Comparison of ENCODE assay signal across 8 cellular contexts in the genomic region with DNA sequence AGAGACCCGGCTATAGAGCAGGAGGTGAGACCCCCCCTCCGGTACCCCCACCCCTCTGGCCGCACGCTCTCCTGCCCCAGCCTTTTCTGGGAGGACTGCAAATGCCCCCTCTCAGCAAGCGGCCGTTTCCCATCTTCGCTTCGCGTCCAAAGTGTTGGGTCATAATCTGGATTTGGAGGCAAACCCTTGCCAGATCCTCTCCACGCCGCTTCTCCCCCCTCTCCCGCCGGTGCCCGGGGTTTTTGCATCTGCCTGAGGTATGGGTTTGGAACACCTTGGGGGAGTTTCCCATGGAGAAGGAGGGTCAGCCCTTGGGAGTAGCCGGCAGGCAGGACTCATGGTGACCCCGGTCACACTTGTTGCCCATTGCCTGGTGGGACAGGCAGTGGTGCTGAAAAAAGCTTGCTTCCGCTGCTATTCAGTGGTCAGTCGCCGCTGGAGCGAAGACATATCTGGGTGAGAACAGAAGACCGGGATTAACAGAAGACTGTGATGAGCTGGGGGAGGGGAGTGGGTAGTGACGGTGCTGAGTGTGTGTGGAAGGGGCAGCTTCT. TPM values are rescaled to one million over a fixed set of nuclear protein-coding genes. Genes with fewer than 3 reads are reported as not detected.
DNase-seq lines count a peak whose midpoint lies in the region; ATAC-seq, FAIRE-seq and TF ChIP-seq lines count a peak whose summit lies in the region.

No MANE protein-coding gene starts in this region.

- peak overlapping the region; percentile 80 for H3K4me3 Mint-ChIP-seq in mesothelial cell of epicardium

- no peak overlapping the region for H2AFZ ChIP-seq in OCI-LY7 (ENCODE audit: low read length)

- peaks cover 92% of the 10 kb centered on the region for H3K27me3 Mint-ChIP-seq in mesothelial cell of epicardium (ENCODE audit: low read depth)

- intact Hi-C loops in OCI-LY7 (cut with micrococcal nuclease; ENCODE audit: unreplicated experiment), result no loop called here

- H3K9me3 ChIP-seq in HUES6 (ENCODE audit: control insufficient read depth, insufficient read depth, low read depth, low read length), result no peaks in the 10 kb centered on the region
- no peaks in the 10 kb centered on the region for H3K9me3 ChIP-seq in OCI-LY7 (ENCODE audit: low read length)

- H3K9me2 ChIP-seq in OCI-LY7 (ENCODE audit: insufficient read depth, low read length), result no peaks in the 10 kb centered on the region

- no peaks in the 10 kb centered on the region for H3K79me2 ChIP-seq in OCI-LY7 (ENCODE audit: insufficient read depth, low read depth, low read length)

- H3K4me2 ChIP-seq in OCI-LY7 (ENCODE audit: low read length), result no peak overlapping the region

- no peaks in the 10 kb centered on the region for H3K36me3 Mint-ChIP-seq in mesothelial cell of epicardium

- no peak overlapping the region for H3K27ac ChIP-seq in HUES6 (ENCODE audit: low read depth, low read length)
- no peak overlapping the region for H3K27ac ChIP-seq in OCI-LY7 (ENCODE audit: low read depth, low read length, poor library complexity, severe bottlenecking)

- in situ Hi-C loops in ACHN (cut with HindIII; ENCODE audit: low pct_ligation_motif_present, low pct_unique_long_range_greater_than_20kb, low sequenced_read_pairs), result no loop called here

- peaks cover 20% of the 10 kb centered on the region for H3K4me1 Mint-ChIP-seq in mesothelial cell of epicardium

- H4K20me1 ChIP-seq in OCI-LY7 (ENCODE audit: insufficient read depth, low read length), result no peaks in the 10 kb centered on the region

- no peak overlapping the region for H3K27ac Mint-ChIP-seq in mesothelial cell of epicardium

- H3K4me1 ChIP-seq in HUES6 (ENCODE audit: control insufficient read depth, insufficient read depth, low read length) (0 out of 2 replicates have a peak, but pooled peaks cover 12% of the 10 kb centered on the region), OCI-LY7 (ENCODE audit: insufficient read depth, low read length, poor library complexity, severe bottlenecking) (no peaks in the 10 kb centered on the region)

- H3K9me3 Mint-ChIP-seq in mesothelial cell of epicardium, result no peaks in the 10 kb centered on the region

- no peak overlapping the region for H3K9ac ChIP-seq in HUES6 (ENCODE audit: low read length)

- no peaks in the 10 kb centered on the region for H3K36me3 ChIP-seq in HUES6 (ENCODE audit: control insufficient read depth, insufficient read depth, low read length)
- H3K36me3 ChIP-seq in bronchial epithelial cell (ENCODE audit: control insufficient read depth, insufficient read depth, low read length), result no peaks in the 10 kb centered on the region
- no peaks in the 10 kb centered on the region for H3K36me3 ChIP-seq in OCI-LY7 (ENCODE audit: insufficient read depth, low read length)

- BruUV-seq in OCI-LY7 (replicated peaks; lab: Mats Ljungman, UMichigan), result no TSS peak

- no peak for TF ChIP-seq CTCF in bronchial epithelial cell (IDR thresholded peaks at IDR 0.05; ENCODE audit: insufficient read depth, low read length, severe bottlenecking)
- no peak for TF ChIP-seq CTCF in mesothelial cell of epicardium (IDR thresholded peaks at IDR 0.05; ENCODE audit: unreplicated experiment)
- no peak for TF ChIP-seq CTCF in OCI-LY7 (conservative IDR thresholded peaks at IDR 0.05; ENCODE audit: low read length)

- POLR2A ChIA-PET in OCI-LY7 (lab: Charles Lee), result interaction anchor here (1.3 kb wide), 1 partner anchor 12 kb away, joined by 3 read pairs; no protein-coding TSS in a partner anchor

- FAIRE-seq in bronchial epithelial cell (lab: Jason Lieb, UNC) (no peak), GM19239 (lab: Jason Lieb, UNC) (no peak)

- DNase-seq in ACHN (peak; percentile 42), bronchial epithelial cell (ENCODE audit: low read depth) (no peak), mesothelial cell of epicardium (ENCODE audit: low spot score in 2 of 2, unreplicated experiment in 2 of 2) (peak in 1 of 2 experiments; percentile 38), OCI-LY7 (ENCODE audit: low spot score) (no peak), GM19239 (ENCODE audit: insufficient read length, low spot score) (no peak)
- DNase-seq in stimulated activated CD4-positive, alpha-beta T cell treated with anti-CD3 and anti-CD28 coated beads, Interleukin-4, amount 100 ng/mL, for 24 hours, result no peak

- ATAC-seq in HG02678 (IDR thresholded peaks at IDR 0.05; ENCODE audit: unreplicated experiment), result no peak

- CTCF ChIA-PET in OCI-LY7 (lab: Charles Lee; ENCODE audit: unreplicated experiment), result no interaction called here

- H3K27me3 ChIP-seq in HUES6 (ENCODE audit: control insufficient read depth, insufficient read depth, low read length), result peaks cover 98% of the 10 kb centered on the region
- H3K27me3 ChIP-seq in bronchial epithelial cell (ENCODE audit: control insufficient read depth, insufficient read depth, low read length), result peaks cover 18% of the 10 kb centered on the region

- peak overlapping the region; percentile 55 for H3K4me3 ChIP-seq in HUES6 (ENCODE audit: low read depth, low read length)
- H3K4me3 ChIP-seq in bronchial epithelial cell (ENCODE audit: low read depth, low read length), result peak overlapping the region; percentile 35
- no peak overlapping the region for H3K4me3 ChIP-seq in OCI-LY7 (ENCODE audit: low read depth, low read length, poor library complexity, severe bottlenecking)

RNA-seq across cellular contexts. Expression of a gene that starts 0.9 kb away (rescaled TPM):
- 1.3 TPM in 1 of 2 replicates, not detected in the other for total RNA-seq in bronchial epithelial cell
- total RNA-seq in mesothelial cell of epicardium, result 5.8 to 7.4 TPM (median 6.5 TPM) in 3 replicates
- total RNA-seq in OCI-LY7 (2014; rRNA removed; shearing (Covaris generic)), result not detected in 2 replicates
- not detected in 2 replicates for total RNA-seq in OCI-LY7 (2022)
